Comparison of ENCODE assay signal across 18 cellular contexts in the genomic region with DNA sequence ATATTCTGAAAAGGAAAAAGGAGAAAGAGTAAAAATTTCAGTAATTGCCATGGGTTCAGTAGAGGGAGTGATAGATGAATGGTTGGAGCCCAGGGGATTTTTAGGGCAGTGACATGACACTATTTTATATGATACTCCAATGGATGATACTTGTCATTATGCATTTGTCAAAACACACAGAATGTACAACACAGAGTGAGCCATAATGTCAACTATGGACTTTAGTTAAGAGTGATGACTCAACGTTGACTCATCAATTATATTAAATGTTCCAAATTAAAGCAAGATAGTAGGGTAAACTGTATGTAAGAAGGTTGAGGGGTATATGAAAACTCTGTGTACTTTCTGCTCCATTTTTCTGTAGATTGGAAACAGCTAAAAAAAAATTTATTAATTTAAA.
DNase-seq lines count a peak whose midpoint lies in the region; ATAC-seq, FAIRE-seq and TF ChIP-seq lines count a peak whose summit lies in the region.
"Had no signal": no experiment of that assay in that cellular context is flagged by ENCODE, and none has a peak within 500 bp of the region (broad histone marks: within the 10 kb centered on the region; RNA-seq: fewer than 3 reads in every experiment).

No MANE protein-coding gene starts in this region.

- FAIRE-seq in keratinocyte (lab: Jason Lieb, UNC), result peak; percentile 17
- FAIRE-seq: H54 had no signal

- no peak overlapping the region for H3K27ac Mint-ChIP-seq in activated T-helper 17 cell treated with anti-CD3 and anti-CD28 coated beads, Interleukin-2, amount 50 U/mL, for 72 hours
- no peak overlapping the region for H3K27ac Mint-ChIP-seq in endodermal cell
- H3K27ac Mint-ChIP-seq: CD14-positive monocyte had no signal

- H3K4me1 Mint-ChIP-seq in activated T-helper 17 cell treated with anti-CD3 and anti-CD28 coated beads, Interleukin-2, amount 50 U/mL, for 72 hours, result no peaks in the 10 kb centered on the region
- H3K4me1 Mint-ChIP-seq in endodermal cell, result no peaks in the 10 kb centered on the region

- TF ChIP-seq CTCF in astrocyte of the spinal cord (IDR thresholded peaks at IDR 0.05; ENCODE audit: low read depth, low read length) (no peak), keratinocyte (optimal IDR thresholded peaks at IDR 0.05 in 1 of 3, IDR thresholded peaks at IDR 0.05 in 1 of 3, conservative IDR thresholded peaks at IDR 0.05 in 1 of 3; ENCODE audit: extremely low read depth in 1 of 3, insufficient read depth in 2 of 3, low read length in 3 of 3) (no peak), endodermal cell (conservative IDR thresholded peaks at IDR 0.05) (no peak)

- H3K79me2 ChIP-seq in keratinocyte (ENCODE audit: control insufficient read depth, insufficient read depth, low read length), result no peaks in the 10 kb centered on the region

- no peak overlapping the region for H3K27ac ChIP-seq in keratinocyte (ENCODE audit: control insufficient read depth, insufficient read depth, low read length)
- H3K27ac ChIP-seq in endodermal cell (ENCODE audit: low read depth, low read length), result no peak overlapping the region
- H3K27ac ChIP-seq: 22Rv1, SJSA1 had no signal

- 100% methylated on average over 1 of the region's 1 CpG; no CpG with 5 or more reads in 1 of the 2 experiments for WGBS in endodermal cell (ENCODE audit: insufficient coverage in 1 of 2, insufficient read length in 1 of 2), 2 experiments

- H3K9ac ChIP-seq in keratinocyte (ENCODE audit: control insufficient read depth, extremely low read depth, insufficient read depth, low read length) (no peak overlapping the region), endodermal cell (ENCODE audit: extremely low read depth, low read length, poor library complexity, severe bottlenecking) (no peak overlapping the region)

- DNase-seq in NCI-H146 (lab: John Stamatoyannopoulos, UW) (peak; percentile 9), NCI-H146 treated with DMSO at 0.1 percent for 48 hours (lab: John Stamatoyannopoulos, UW; ENCODE audit: unreplicated experiment) (no peak), NCI-H748 (lab: John Stamatoyannopoulos, UW; ENCODE audit: unreplicated experiment) (peak; percentile 51), astrocyte of the spinal cord (ENCODE audit: low read depth, low spot score) (peak; percentile 1), keratinocyte (ENCODE audit: low read depth, low spot score) (no peak), endodermal cell (no peak)
- DNase-seq in activated CD4-positive, alpha-beta T cell treated with anti-CD3 and anti-CD28 coated beads for 48 hours, result no peak
- DNase-seq: DMS79, GDM1, Karpas-422, NCI-H226, NCI-H526, SW 1271 had no signal

- H3K4me3 Mint-ChIP-seq in activated T-helper 17 cell treated with anti-CD3 and anti-CD28 coated beads, Interleukin-2, amount 50 U/mL, for 72 hours, result no peak overlapping the region
- H3K4me3 Mint-ChIP-seq in endodermal cell, result no peak overlapping the region
- H3K4me3 Mint-ChIP-seq: CD14-positive monocyte had no signal

- peaks cover 19% of the 10 kb centered on the region for H3K9me3 Mint-ChIP-seq in activated T-helper 17 cell treated with anti-CD3 and anti-CD28 coated beads, Interleukin-2, amount 50 U/mL, for 72 hours
- peaks cover 1% of the 10 kb centered on the region for H3K9me3 Mint-ChIP-seq in endodermal cell

- H3K4me1 ChIP-seq in keratinocyte (ENCODE audit: control insufficient read depth, extremely low read depth, insufficient read depth, low read length) (no peaks in the 10 kb centered on the region), endodermal cell (ENCODE audit: control insufficient read depth, insufficient read depth, low read length) (no peaks in the 10 kb centered on the region)
- H3K4me1 ChIP-seq: SJSA1 had no signal

- H2AFZ ChIP-seq in keratinocyte (ENCODE audit: control insufficient read depth, low read length), result no peak overlapping the region

- no peak for ATAC-seq in activated T-helper 17 cell treated with anti-CD3 and anti-CD28 coated beads, Interleukin-2, amount 50 U/mL, for 72 hours (replicated peaks)

- H3K9me1 ChIP-seq in keratinocyte (ENCODE audit: control insufficient read depth, extremely low read depth, insufficient read depth, low read length), result no peaks in the 10 kb centered on the region

- no peaks in the 10 kb centered on the region for H3K36me3 Mint-ChIP-seq in activated T-helper 17 cell treated with anti-CD3 and anti-CD28 coated beads, Interleukin-2, amount 50 U/mL, for 72 hours (ENCODE audit: low read depth)
- H3K36me3 Mint-ChIP-seq in endodermal cell (ENCODE audit: low read depth), result no peaks in the 10 kb centered on the region
- H3K36me3 Mint-ChIP-seq: CD14-positive monocyte had no signal

- H3K27me3 Mint-ChIP-seq in activated T-helper 17 cell treated with anti-CD3 and anti-CD28 coated beads, Interleukin-2, amount 50 U/mL, for 72 hours, result no peaks in the 10 kb centered on the region
- H3K27me3 Mint-ChIP-seq in endodermal cell (ENCODE audit: insufficient read depth), result no peaks in the 10 kb centered on the region

- H3K27me3 ChIP-seq in keratinocyte (ENCODE audit: control insufficient read depth, extremely low read depth, insufficient read depth, low read length), result no peaks in the 10 kb centered on the region
- no peaks in the 10 kb centered on the region for H3K27me3 ChIP-seq in endodermal cell (ENCODE audit: control insufficient read depth, insufficient read depth, low read length, poor library complexity, severe bottlenecking)
- H3K27me3 ChIP-seq: SJSA1 had no signal

- in situ Hi-C loops in astrocyte of the spinal cord (cut with HindIII; ENCODE audit: low sequenced_read_pairs), result no loop called here

- H3K36me3 ChIP-seq in keratinocyte (ENCODE audit: control insufficient read depth in 2 of 2, extremely low read depth in 1 of 2, insufficient read depth in 2 of 2, low read length in 2 of 2) (no peaks in the 10 kb centered on the region), endodermal cell (ENCODE audit: control insufficient read depth, insufficient read depth, low read length) (no peaks in the 10 kb centered on the region)
- H3K36me3 ChIP-seq: SJSA1 had no signal

- H3K9me3 ChIP-seq in keratinocyte (ENCODE audit: control insufficient read depth, low read depth, low read length), result no peaks in the 10 kb centered on the region
- H3K9me3 ChIP-seq in endodermal cell (ENCODE audit: control insufficient read depth, low read length), result no peaks in the 10 kb centered on the region
- H3K9me3 ChIP-seq: SJSA1 had no signal

- no peak overlapping the region for H3K4me3 ChIP-seq in astrocyte of the spinal cord (ENCODE audit: low read depth, low read length)
- H3K4me3 ChIP-seq in keratinocyte (ENCODE audit: control insufficient read depth in 2 of 3, extremely low read depth in 1 of 3, insufficient read depth in 2 of 3, low read depth in 1 of 3, low read length in 3 of 3), result no peak overlapping the region
- no peak overlapping the region for H3K4me3 ChIP-seq in endodermal cell (ENCODE audit: low read length)
- H3K4me3 ChIP-seq: SJSA1 had no signal

- H4K20me1 ChIP-seq in keratinocyte (ENCODE audit: control insufficient read depth, extremely low read depth, insufficient read depth, low read length), result no peaks in the 10 kb centered on the region

- dilution Hi-C loops in keratinocyte (cut with MboI; ENCODE audit: extremely low pct_ligation_motif_present, low sequenced_read_pairs), result no loop called here

- H3K4me2 ChIP-seq in keratinocyte (ENCODE audit: control insufficient read depth, extremely low read depth, insufficient read depth, low read depth, low read length), result no peak overlapping the region

Comparison
In these comparisons a context has a peak if more than half of its experiments do, and no peak if none do; other contexts are left out.
1. DNase-seq: peak in NCI-H146 (single experiment), NCI-H748 (single experiment) and astrocyte of the spinal cord (single experiment); none in NCI-H146 treated with DMSO at 0.1 percent for 48 hours (single experiment), keratinocyte (single experiment), activated CD4-positive, alpha-beta T cell treated with anti-CD3 and anti-CD28 coated beads for 48 hours (single experiment) and endodermal cell (single experiment).